Comparison of ENCODE assay signal across 1 cellular context in genomic region chr20:3172933-3173581, GRCh38.
TF ChIP-seq lines count a peak whose summit lies in the region.

Gene LZTS3 (minus strand): TSS chr20:3173549. CDS start chr20:3167163, 6,386 bp downstream.

TF ChIP-seq in HepG2, 621 proteins besides CTCF, POLR2A, EP300 and RAD21 (continued from another document and continues in another):
- TF ChIP-seq, protein P1, sequence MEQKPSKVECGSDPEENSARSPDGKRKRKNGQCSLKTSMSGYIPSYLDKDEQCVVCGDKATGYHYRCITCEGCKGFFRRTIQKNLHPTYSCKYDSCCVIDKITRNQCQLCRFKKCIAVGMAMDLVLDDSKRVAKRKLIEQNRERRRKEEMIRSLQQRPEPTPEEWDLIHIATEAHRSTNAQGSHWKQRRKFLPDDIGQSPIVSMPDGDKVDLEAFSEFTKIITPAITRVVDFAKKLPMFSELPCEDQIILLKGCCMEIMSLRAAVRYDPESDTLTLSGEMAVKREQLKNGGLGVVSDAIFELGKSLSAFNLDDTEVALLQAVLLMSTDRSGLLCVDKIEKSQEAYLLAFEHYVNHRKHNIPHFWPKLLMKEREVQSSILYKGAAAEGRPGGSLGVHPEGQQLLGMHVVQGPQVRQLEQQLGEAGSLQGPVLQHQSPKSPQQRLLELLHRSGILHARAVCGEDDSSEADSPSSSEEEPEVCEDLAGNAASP (CRISPR knock-in tag; IDR thresholded peaks at IDR 0.05; ENCODE audit: borderline replicate concordance), result no peak; the same call in 1 of the 2 replicates
- TF ChIP-seq CAMTA2 (CRISPR knock-in tag; IDR thresholded peaks at IDR 0.05; ENCODE audit: borderline replicate concordance) (no peak), ATF1 (CRISPR knock-in tag; IDR thresholded peaks at IDR 0.05) (no peak), ZGPAT (CRISPR knock-in tag; IDR thresholded peaks at IDR 0.05) (0 out of 2 replicates have a peak, but pooled peaks have one; percentile 1), HINFP (CRISPR knock-in tag; IDR thresholded peaks at IDR 0.05; ENCODE audit: low read depth) (no peak), ZBTB21 (CRISPR knock-in tag; IDR thresholded peaks at IDR 0.05) (peak; percentile 44; the same call in 1 of the 2 replicates), RFX1 (IDR thresholded peaks at IDR 0.05) (no peak), ZNF883 (CRISPR knock-in tag; IDR thresholded peaks at IDR 0.05; ENCODE audit: not compliant biosample characterization) (no peak), KDM1A (CRISPR knock-in tag; IDR thresholded peaks at IDR 0.05) (0 out of 2 replicates have a peak, but pooled peaks have one; percentile 3), RFX3 (CRISPR knock-in tag; IDR thresholded peaks at IDR 0.05) (no peak), ZNF180 (CRISPR knock-in tag; IDR thresholded peaks at IDR 0.05; ENCODE audit: borderline replicate concordance, low read depth) (no peak), FIP1L1 (IDR thresholded peaks at IDR 0.05; ENCODE audit: borderline replicate concordance, insufficient read depth, low read depth, low read length) (no peak), ARNT (IDR thresholded peaks at IDR 0.05) (no peak), ZBTB38 (CRISPR knock-in tag; IDR thresholded peaks at IDR 0.05) (no peak), MED13 (CRISPR knock-in tag; IDR thresholded peaks at IDR 0.05) (0 out of 2 replicates have a peak, but pooled peaks have one; percentile 27), TBX3 (IDR thresholded peaks at IDR 0.05; ENCODE audit: borderline replicate concordance) (peak; percentile 65), ZNF251 (CRISPR knock-in tag; IDR thresholded peaks at IDR 0.05) (no peak), XRCC5 (optimal IDR thresholded peaks at IDR 0.05; ENCODE audit: low read length) (no peak), ZUFSP (CRISPR knock-in tag; IDR thresholded peaks at IDR 0.05; ENCODE audit: borderline replicate concordance) (no peak), BRCA1 (CRISPR knock-in tag; IDR thresholded peaks at IDR 0.05) (no peak; the same call in 1 of the 2 replicates), MBNL3 (CRISPR knock-in tag; conservative IDR thresholded peaks at IDR 0.05) (no peak), U2AF1 (optimal IDR thresholded peaks at IDR 0.05; ENCODE audit: low read depth, low read length) (no peak), ZNF672 (CRISPR knock-in tag; IDR thresholded peaks at IDR 0.05) (no peak), ATF4 (CRISPR knock-in tag; IDR thresholded peaks at IDR 0.05) (no peak; a peak in 2 of 4 replicates), ZNF770 (CRISPR knock-in tag; IDR thresholded peaks at IDR 0.05) (no peak; the same call in 1 of the 2 replicates), TMF1 (CRISPR knock-in tag; IDR thresholded peaks at IDR 0.05; ENCODE audit: low read depth) (peak; percentile 63), HOXA5 (CRISPR knock-in tag; IDR thresholded peaks at IDR 0.05) (no peak; the same call in 1 of the 2 replicates), CBX1 (IDR thresholded peaks at IDR 0.05; ENCODE audit: low read depth) (peak; percentile 22), ZNF691 (CRISPR knock-in tag; IDR thresholded peaks at IDR 0.05; ENCODE audit: borderline replicate concordance, low read depth) (no peak), TCF12 (IDR thresholded peaks at IDR 0.05) (no peak), TCF12 (CRISPR knock-in tag; IDR thresholded peaks at IDR 0.05) (no peak), GABPB1 (CRISPR knock-in tag; IDR thresholded peaks at IDR 0.05) (peak; percentile 52), ZNF10 (CRISPR knock-in tag; IDR thresholded peaks at IDR 0.05; ENCODE audit: borderline replicate concordance, low read depth) (0 out of 2 replicates have a peak, but pooled peaks have one; percentile 84), ZNF670 (CRISPR knock-in tag; IDR thresholded peaks at IDR 0.05; ENCODE audit: borderline replicate concordance) (peak; percentile 92), SP2 (CRISPR knock-in tag; IDR thresholded peaks at IDR 0.05) (no peak), BRD4 (CRISPR knock-in tag; IDR thresholded peaks at IDR 0.05) (no peak), ZKSCAN8 (CRISPR knock-in tag; IDR thresholded peaks at IDR 0.05; ENCODE audit: borderline replicate concordance) (no peak), YEATS2 (CRISPR knock-in tag; IDR thresholded peaks at IDR 0.05; ENCODE audit: borderline replicate concordance) (no peak), ZNF207 (IDR thresholded peaks at IDR 0.05; ENCODE audit: borderline replicate concordance) (no peak)
- TF ChIP-seq, protein P2, sequence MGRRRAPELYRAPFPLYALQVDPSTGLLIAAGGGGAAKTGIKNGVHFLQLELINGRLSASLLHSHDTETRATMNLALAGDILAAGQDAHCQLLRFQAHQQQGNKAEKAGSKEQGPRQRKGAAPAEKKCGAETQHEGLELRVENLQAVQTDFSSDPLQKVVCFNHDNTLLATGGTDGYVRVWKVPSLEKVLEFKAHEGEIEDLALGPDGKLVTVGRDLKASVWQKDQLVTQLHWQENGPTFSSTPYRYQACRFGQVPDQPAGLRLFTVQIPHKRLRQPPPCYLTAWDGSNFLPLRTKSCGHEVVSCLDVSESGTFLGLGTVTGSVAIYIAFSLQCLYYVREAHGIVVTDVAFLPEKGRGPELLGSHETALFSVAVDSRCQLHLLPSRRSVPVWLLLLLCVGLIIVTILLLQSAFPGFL (CRISPR knock-in tag; IDR thresholded peaks at IDR 0.05), result no peak
- TF ChIP-seq, protein P3, sequence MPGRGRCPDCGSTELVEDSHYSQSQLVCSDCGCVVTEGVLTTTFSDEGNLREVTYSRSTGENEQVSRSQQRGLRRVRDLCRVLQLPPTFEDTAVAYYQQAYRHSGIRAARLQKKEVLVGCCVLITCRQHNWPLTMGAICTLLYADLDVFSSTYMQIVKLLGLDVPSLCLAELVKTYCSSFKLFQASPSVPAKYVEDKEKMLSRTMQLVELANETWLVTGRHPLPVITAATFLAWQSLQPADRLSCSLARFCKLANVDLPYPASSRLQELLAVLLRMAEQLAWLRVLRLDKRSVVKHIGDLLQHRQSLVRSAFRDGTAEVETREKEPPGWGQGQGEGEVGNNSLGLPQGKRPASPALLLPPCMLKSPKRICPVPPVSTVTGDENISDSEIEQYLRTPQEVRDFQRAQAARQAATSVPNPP (CRISPR knock-in tag; IDR thresholded peaks at IDR 0.05), result no peak
- TF ChIP-seq, protein P4, sequence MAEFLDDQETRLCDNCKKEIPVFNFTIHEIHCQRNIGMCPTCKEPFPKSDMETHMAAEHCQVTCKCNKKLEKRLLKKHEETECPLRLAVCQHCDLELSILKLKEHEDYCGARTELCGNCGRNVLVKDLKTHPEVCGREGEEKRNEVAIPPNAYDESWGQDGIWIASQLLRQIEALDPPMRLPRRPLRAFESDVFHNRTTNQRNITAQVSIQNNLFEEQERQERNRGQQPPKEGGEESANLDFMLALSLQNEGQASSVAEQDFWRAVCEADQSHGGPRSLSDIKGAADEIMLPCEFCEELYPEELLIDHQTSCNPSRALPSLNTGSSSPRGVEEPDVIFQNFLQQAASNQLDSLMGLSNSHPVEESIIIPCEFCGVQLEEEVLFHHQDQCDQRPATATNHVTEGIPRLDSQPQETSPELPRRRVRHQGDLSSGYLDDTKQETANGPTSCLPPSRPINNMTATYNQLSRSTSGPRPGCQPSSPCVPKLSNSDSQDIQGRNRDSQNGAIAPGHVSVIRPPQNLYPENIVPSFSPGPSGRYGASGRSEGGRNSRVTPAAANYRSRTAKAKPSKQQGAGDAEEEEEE (CRISPR knock-in tag; IDR thresholded peaks at IDR 0.05; ENCODE audit: borderline replicate concordance), result no peak; the same call in 1 of the 2 replicates
- TF ChIP-seq, protein P5, sequence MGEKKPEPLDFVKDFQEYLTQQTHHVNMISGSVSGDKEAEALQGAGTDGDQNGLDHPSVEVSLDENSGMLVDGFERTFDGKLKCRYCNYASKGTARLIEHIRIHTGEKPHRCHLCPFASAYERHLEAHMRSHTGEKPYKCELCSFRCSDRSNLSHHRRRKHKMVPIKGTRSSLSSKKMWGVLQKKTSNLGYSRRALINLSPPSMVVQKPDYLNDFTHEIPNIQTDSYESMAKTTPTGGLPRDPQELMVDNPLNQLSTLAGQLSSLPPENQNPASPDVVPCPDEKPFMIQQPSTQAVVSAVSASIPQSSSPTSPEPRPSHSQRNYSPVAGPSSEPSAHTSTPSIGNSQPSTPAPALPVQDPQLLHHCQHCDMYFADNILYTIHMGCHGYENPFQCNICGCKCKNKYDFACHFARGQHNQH (CRISPR knock-in tag; IDR thresholded peaks at IDR 0.05), result peak; percentile 15; the same call in 1 of the 2 replicates
- TF ChIP-seq, protein P6, sequence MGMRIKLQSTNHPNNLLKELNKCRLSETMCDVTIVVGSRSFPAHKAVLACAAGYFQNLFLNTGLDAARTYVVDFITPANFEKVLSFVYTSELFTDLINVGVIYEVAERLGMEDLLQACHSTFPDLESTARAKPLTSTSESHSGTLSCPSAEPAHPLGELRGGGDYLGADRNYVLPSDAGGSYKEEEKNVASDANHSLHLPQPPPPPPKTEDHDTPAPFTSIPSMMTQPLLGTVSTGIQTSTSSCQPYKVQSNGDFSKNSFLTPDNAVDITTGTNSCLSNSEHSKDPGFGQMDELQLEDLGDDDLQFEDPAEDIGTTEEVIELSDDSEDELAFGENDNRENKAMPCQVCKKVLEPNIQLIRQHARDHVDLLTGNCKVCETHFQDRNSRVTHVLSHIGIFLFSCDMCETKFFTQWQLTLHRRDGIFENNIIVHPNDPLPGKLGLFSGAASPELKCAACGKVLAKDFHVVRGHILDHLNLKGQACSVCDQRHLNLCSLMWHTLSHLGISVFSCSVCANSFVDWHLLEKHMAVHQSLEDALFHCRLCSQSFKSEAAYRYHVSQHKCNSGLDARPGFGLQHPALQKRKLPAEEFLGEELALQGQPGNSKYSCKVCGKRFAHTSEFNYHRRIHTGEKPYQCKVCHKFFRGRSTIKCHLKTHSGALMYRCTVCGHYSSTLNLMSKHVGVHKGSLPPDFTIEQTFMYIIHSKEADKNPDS (CRISPR knock-in tag; IDR thresholded peaks at IDR 0.05), result no peak; the same call in 1 of the 2 replicates
